Comparison of ENCODE assay signal across 13 cellular contexts in genomic region chr10:19931886-19932285, GRCh38.
A peak's percentile ranks its signal among the peaks of the same experiment; 100 is the strongest.
DNase-seq lines count a peak whose midpoint lies in the region; ATAC-seq and TF ChIP-seq lines count a peak whose summit lies in the region.
"Had no signal": no experiment of that assay in that cellular context is flagged by ENCODE, and none has a peak within 500 bp of the region (broad histone marks: within the 10 kb centered on the region; RNA-seq: fewer than 3 reads in every experiment).

No MANE protein-coding gene starts in this region.

- TF ChIP-seq POLR2A in breast epithelium (IDR thresholded peaks at IDR 0.05), result no peak
- TF ChIP-seq POLR2A in sigmoid colon (IDR thresholded peaks at IDR 0.05), result no peak

- peaks cover 18 to 50% (median 28%) of the 10 kb centered on the region in 10 experiments for H3K4me1 ChIP-seq in BLaER1 treated with 17β-estradiol and CSF1 and Interleukin-3, amounts not matched to agents 10 nM and 100 nM
- H3K4me1 ChIP-seq in breast epithelium, result peaks cover 0 to 7% of the 10 kb centered on the region in 2 donors
- peaks cover 0 to 45% (median 34%) of the 10 kb centered on the region in 4 donors for H3K4me1 ChIP-seq in sigmoid colon

- no peak overlapping the region for H3K4me3 ChIP-seq in BLaER1 treated with 17β-estradiol and CSF1 and Interleukin-3, amounts not matched to agents 10 nM and 100 nM
- H3K4me3 ChIP-seq in breast epithelium, result no peak overlapping the region
- no peak overlapping the region for H3K4me3 ChIP-seq in sigmoid colon
- H3K4me3 ChIP-seq: cardiac muscle cell had no signal

- intact Hi-C loops in breast epithelium (cut with DNase I; ENCODE audit: low total_unique reads) (no loop called here), left ventricle myocardium superior (cut with micrococcal nuclease) (no loop called here), sigmoid colon (cut with DNase I) (no loop called here)

- peak overlapping the region in 3 of 11 experiments; percentile 3 to 41 (median 24); a peak in 3 of 22 replicates for H3K27ac ChIP-seq in BLaER1 treated with 17β-estradiol and CSF1 and Interleukin-3, amounts not matched to agents 10 nM and 100 nM
- H3K27ac ChIP-seq in breast epithelium (peak overlapping the region; percentile 71 to 85), sigmoid colon (peak overlapping the region; percentile 48 to 84 (median 72))
- H3K27ac ChIP-seq: cardiac muscle cell had no signal

- ATAC-seq in left ventricle myocardium superior (peak; percentile 72), GM19035 (IDR thresholded peaks at IDR 0.05; ENCODE audit: unreplicated experiment) (no peak), HG03342 (IDR thresholded peaks at IDR 0.05; ENCODE audit: unreplicated experiment) (no peak)
- ATAC-seq: naive thymus-derived CD8-positive, alpha-beta T cell had no signal

- 15 to 67% methylated on average over 2 of the region's 2 CpGs for WGBS in sigmoid colon, 2 donors

- TF ChIP-seq EP300 in sigmoid colon (IDR thresholded peaks at IDR 0.05), result no peak

- peaks cover 0 to 45% (median 13%) of the 10 kb centered on the region in 11 experiments; a peak in 7 of 22 replicates for H4K20me1 ChIP-seq in BLaER1 treated with 17β-estradiol and CSF1 and Interleukin-3, amounts not matched to agents 10 nM and 100 nM

- peaks cover 0 to 20% (median 0%) of the 10 kb centered on the region in 11 experiments; a peak in 4 of 22 replicates for H3K36me3 ChIP-seq in BLaER1 treated with 17β-estradiol and CSF1 and Interleukin-3, amounts not matched to agents 10 nM and 100 nM
- H3K36me3 ChIP-seq in breast epithelium (no peaks in the 10 kb centered on the region), sigmoid colon (no peaks in the 10 kb centered on the region)
- H3K36me3 ChIP-seq: cardiac muscle cell had no signal

- TF ChIP-seq CTCF in breast epithelium (IDR thresholded peaks at IDR 0.05), result no peak
- TF ChIP-seq CTCF in sigmoid colon (IDR thresholded peaks at IDR 0.05), result no peak

- no peaks in the 10 kb centered on the region for H3K27me3 ChIP-seq in BLaER1 treated with 17β-estradiol and CSF1 and Interleukin-3, amounts not matched to agents 10 nM and 100 nM
- no peaks in the 10 kb centered on the region for H3K27me3 ChIP-seq in breast epithelium
- H3K27me3 ChIP-seq in sigmoid colon, result no peaks in the 10 kb centered on the region
- H3K27me3 ChIP-seq: cardiac muscle cell had no signal

- peaks cover 0 to 16% (median 5%) of the 10 kb centered on the region in 11 experiments; a peak in 8 of 22 replicates for H3K9me3 ChIP-seq in BLaER1 treated with 17β-estradiol and CSF1 and Interleukin-3, amounts not matched to agents 10 nM and 100 nM (replicated peaks in 1 of 11)
- H3K9me3 ChIP-seq in breast epithelium, result no peaks in the 10 kb centered on the region
- H3K9me3 ChIP-seq in sigmoid colon, result no peaks in the 10 kb centered on the region

- 0 out of 22 replicates have a peak overlapping the region, but pooled peaks of 1 of the 11 experiments have one; percentile 28 for H3K9ac ChIP-seq in BLaER1 treated with 17β-estradiol and CSF1 and Interleukin-3, amounts not matched to agents 10 nM and 100 nM

- H3K4me2 ChIP-seq in BLaER1 treated with 17β-estradiol and CSF1 and Interleukin-3, amounts not matched to agents 10 nM and 100 nM, result peak overlapping the region; percentile 46 to 72 (median 57)

- DNase-seq in breast epithelium (ENCODE audit: low spot score in 2 of 2) (no peak), left ventricle myocardium superior (no peak), sigmoid colon (no peak), NOMO-1 (lab: John Stamatoyannopoulos, UW; ENCODE audit: unreplicated experiment in 2 of 2) (no peak)
- no peak for DNase-seq in stimulated activated CD8-positive, alpha-beta memory T cell treated with anti-CD3 and anti-CD28 coated beads, Interleukin-4, amount 100 ng/mL, for 48 hours
- DNase-seq: activated naive CD4-positive, alpha-beta T cell; naive thymus-derived CD8-positive, alpha-beta T cell; NCI-H1436; trophoblast cell had no signal
